18 cellular contexts compared by ENCODE assay signal in genomic region chr2:146678516-146678915, GRCh38.
DNase-seq lines count a peak whose midpoint lies in the region; ATAC-seq and TF ChIP-seq lines count a peak whose summit lies in the region.
"Had no signal": no experiment of that assay in that cellular context is flagged by ENCODE, and none has a peak within 500 bp of the region (broad histone marks: within the 10 kb centered on the region; RNA-seq: fewer than 3 reads in every experiment).

No MANE protein-coding gene starts in this region.

- no peak for TF ChIP-seq CTCF in nephron progenitor cell (IDR thresholded peaks at IDR 0.05)

- no peaks in the 10 kb centered on the region for H3K9me3 ChIP-seq in mesenchymal stem cell (ENCODE audit: control insufficient read depth, low read length)
- no peaks in the 10 kb centered on the region for H3K9me3 ChIP-seq in right cardiac atrium (ENCODE audit: control insufficient read depth, low read length)
- H3K9me3 ChIP-seq: HAP-1 had no signal

- H3K27me3 ChIP-seq in mesenchymal stem cell (ENCODE audit: control insufficient read depth in 1 of 2, insufficient read depth in 1 of 2, low read length in 2 of 2) (no peaks in the 10 kb centered on the region), right cardiac atrium (ENCODE audit: control insufficient read depth, insufficient read depth) (no peaks in the 10 kb centered on the region)

- H3K27ac Mint-ChIP-seq in stimulated activated memory B cell treated with anti-CD40 and anti-IgM and Interleukin-4, amounts not matched to agents 10 μg/mL and 1 μg/mL and 100 μg/mL, for 72 hours, result no peak overlapping the region
- no peak overlapping the region for H3K27ac Mint-ChIP-seq in nephron progenitor cell
- H3K27ac Mint-ChIP-seq: CD4-positive, alpha-beta memory T cell; GM23338; HFFc6 had no signal

- intact Hi-C loops in head of caudate nucleus (cut with DNase I), result no loop called here
- intact Hi-C loops in right cardiac atrium (cut with DNase I), result no loop called here

- no peak overlapping the region for H3K4ac ChIP-seq in mesenchymal stem cell (ENCODE audit: low read depth in 1 of 2, low read length in 2 of 2)

- H3K79me1 ChIP-seq in mesenchymal stem cell (replicated peaks; ENCODE audit: low read length, poor library complexity, severe bottlenecking), result no peaks in the 10 kb centered on the region

- H3K27ac ChIP-seq in mesenchymal stem cell (ENCODE audit: low read length, poor library complexity, severe bottlenecking) (no peak overlapping the region), right cardiac atrium (ENCODE audit: low read length) (no peak overlapping the region)

- H3K4me3 ChIP-seq in mesenchymal stem cell (ENCODE audit: insufficient read depth in 1 of 2, low read depth in 1 of 2, low read length in 2 of 2) (no peak overlapping the region), right cardiac atrium (ENCODE audit: low read length) (no peak overlapping the region)
- H3K4me3 ChIP-seq: GM23338, HAP-1 had no signal

- no peak overlapping the region for H2AK5ac ChIP-seq in mesenchymal stem cell (ENCODE audit: low read length, severe bottlenecking)

- no peak overlapping the region for H3K4me3 Mint-ChIP-seq in stimulated activated memory B cell treated with anti-CD40 and anti-IgM and Interleukin-4, amounts not matched to agents 10 μg/mL and 1 μg/mL and 100 μg/mL, for 72 hours
- no peak overlapping the region for H3K4me3 Mint-ChIP-seq in nephron progenitor cell
- H3K4me3 Mint-ChIP-seq: CD4-positive, alpha-beta memory T cell; GM23338; HFFc6 had no signal

- H3K4me1 ChIP-seq in mesenchymal stem cell (ENCODE audit: control insufficient read depth, insufficient read depth, low read depth, low read length), result no peaks in the 10 kb centered on the region
- H3K4me1 ChIP-seq in right cardiac atrium (ENCODE audit: control insufficient read depth, insufficient read depth, low read length), result no peaks in the 10 kb centered on the region
- H3K4me1 ChIP-seq: HAP-1 had no signal

- H4K91ac ChIP-seq in mesenchymal stem cell (ENCODE audit: low read length), result peak overlapping the region; percentile 34

- no peak overlapping the region for H3K14ac ChIP-seq in mesenchymal stem cell (ENCODE audit: low read length in 2 of 2)

- peak; percentile 36 for ATAC-seq in stimulated activated memory B cell treated with anti-CD40 and anti-IgM and Interleukin-4, amounts not matched to agents 10 μg/mL and 1 μg/mL and 100 μg/mL, for 72 hours
- ATAC-seq in HG02610 (IDR thresholded peaks at IDR 0.05; ENCODE audit: unreplicated experiment) (no peak), right cardiac atrium (no peak)
- ATAC-seq: GM23338 had no signal

- H2BK5ac ChIP-seq in mesenchymal stem cell (ENCODE audit: low read depth, low read length, poor library complexity, severe bottlenecking), result no peak overlapping the region

- no peak overlapping the region for H2AFZ ChIP-seq in mesenchymal stem cell (ENCODE audit: low read depth, low read length)
- H2AFZ ChIP-seq: GM23338 had no signal

- H3K4me2 ChIP-seq in mesenchymal stem cell (ENCODE audit: low read length, poor library complexity, severe bottlenecking), result no peak overlapping the region
- H3K4me2 ChIP-seq: GM23338 had no signal

- no peak overlapping the region for H2BK15ac ChIP-seq in mesenchymal stem cell (ENCODE audit: low read depth, poor library complexity, severe bottlenecking)

- 77% methylated on average over 5 of the region's 5 CpGs for WGBS in mesenchymal stem cell
- 75% methylated on average over 5 of the region's 5 CpGs for WGBS in right cardiac atrium

- H3K18ac ChIP-seq in mesenchymal stem cell (ENCODE audit: low read depth in 1 of 2, low read length in 2 of 2), result no peak overlapping the region

- no peak overlapping the region for H2BK12ac ChIP-seq in mesenchymal stem cell (ENCODE audit: low read length in 2 of 2)

- H3K9me3 Mint-ChIP-seq in stimulated activated memory B cell treated with anti-CD40 and anti-IgM and Interleukin-4, amounts not matched to agents 10 μg/mL and 1 μg/mL and 100 μg/mL, for 72 hours, result no peaks in the 10 kb centered on the region
- peaks cover 9% of the 10 kb centered on the region for H3K9me3 Mint-ChIP-seq in nephron progenitor cell
- H3K9me3 Mint-ChIP-seq: CD4-positive, alpha-beta memory T cell; HFFc6 had no signal

- DNase-seq in NCI-H146 treated with DMSO at 0.1 percent for 48 hours (lab: John Stamatoyannopoulos, UW; ENCODE audit: unreplicated experiment) (peak; percentile 31), ecto neural progenitor cell (ENCODE audit: low spot score) (peak; percentile 45), mesenchymal stem cell (no peak), head of caudate nucleus (no peak), nephron progenitor cell (no peak), right cardiac atrium (no peak)
- DNase-seq: C1 segment of cervical spinal cord; Calu3; CD4-positive, alpha-beta memory T cell; COR-L47; DMS53; DMS79 treated with DMSO at 0.1 percent for 48 hours; GF-D8; HFFc6 had no signal

- H4K8ac ChIP-seq in mesenchymal stem cell (ENCODE audit: low read length), result no peak overlapping the region

- H3K4me1 Mint-ChIP-seq in stimulated activated memory B cell treated with anti-CD40 and anti-IgM and Interleukin-4, amounts not matched to agents 10 μg/mL and 1 μg/mL and 100 μg/mL, for 72 hours, result no peaks in the 10 kb centered on the region
- peaks cover 5% of the 10 kb centered on the region for H3K4me1 Mint-ChIP-seq in nephron progenitor cell
- H3K4me1 Mint-ChIP-seq: CD4-positive, alpha-beta memory T cell had no signal

- no peaks in the 10 kb centered on the region for H3K36me3 ChIP-seq in mesenchymal stem cell (ENCODE audit: control insufficient read depth in 1 of 2, insufficient read depth in 2 of 2, low read depth in 1 of 2, low read length in 2 of 2)
- H3K36me3 ChIP-seq: HAP-1 had no signal

- no peak overlapping the region for H2BK120ac ChIP-seq in mesenchymal stem cell (ENCODE audit: low read depth, low read length)

- no peak overlapping the region for H3K9ac ChIP-seq in mesenchymal stem cell (ENCODE audit: low read length)

- no peaks in the 10 kb centered on the region for H3K36me3 Mint-ChIP-seq in stimulated activated memory B cell treated with anti-CD40 and anti-IgM and Interleukin-4, amounts not matched to agents 10 μg/mL and 1 μg/mL and 100 μg/mL, for 72 hours
- no peaks in the 10 kb centered on the region for H3K36me3 Mint-ChIP-seq in nephron progenitor cell (ENCODE audit: low read depth)
- H3K36me3 Mint-ChIP-seq: CD4-positive, alpha-beta memory T cell had no signal

- H3K27me3 Mint-ChIP-seq in stimulated activated memory B cell treated with anti-CD40 and anti-IgM and Interleukin-4, amounts not matched to agents 10 μg/mL and 1 μg/mL and 100 μg/mL, for 72 hours, result no peaks in the 10 kb centered on the region
- no peaks in the 10 kb centered on the region for H3K27me3 Mint-ChIP-seq in nephron progenitor cell (ENCODE audit: low read depth, poor library complexity)

- no peak overlapping the region for H3K23ac ChIP-seq in mesenchymal stem cell (ENCODE audit: low read length in 2 of 2)

Comparison
In these comparisons a context has a peak if more than half of its experiments do, and no peak if none do; other contexts are left out.
1. DNase-seq: peak in NCI-H146 treated with DMSO at 0.1 percent for 48 hours (single experiment) and ecto neural progenitor cell (single experiment); none in mesenchymal stem cell (single experiment), head of caudate nucleus (0 of 42), nephron progenitor cell (single experiment) and right cardiac atrium (0 of 3).